In genomic region chr22:43996170-43996980, GRCh38 we compare ENCODE assay signal across 8 cellular contexts. TPM values are rescaled to one million over a fixed set of nuclear protein-coding genes. Genes with fewer than 3 reads are reported as not detected.
DNase-seq lines count a peak whose midpoint lies in the region; ATAC-seq and TF ChIP-seq lines count a peak whose summit lies in the region.

No MANE protein-coding gene starts in this region.

- no peak overlapping the region for H3K9ac ChIP-seq in endodermal cell (ENCODE audit: extremely low read depth, low read length, poor library complexity, severe bottlenecking)

- no peak overlapping the region for H3K27ac ChIP-seq in endodermal cell (ENCODE audit: low read depth, low read length)

- H3K36me3 Mint-ChIP-seq in endodermal cell (ENCODE audit: low read depth), result peaks cover 71% of the 10 kb centered on the region

- no peaks in the 10 kb centered on the region for H3K27me3 ChIP-seq in endodermal cell (ENCODE audit: control insufficient read depth, insufficient read depth, low read length, poor library complexity, severe bottlenecking)

- H3K4me1 ChIP-seq in endodermal cell (ENCODE audit: control insufficient read depth, insufficient read depth, low read length), result no peaks in the 10 kb centered on the region

- no peaks in the 10 kb centered on the region for H3K27me3 Mint-ChIP-seq in endodermal cell (ENCODE audit: insufficient read depth)

- H3K27ac Mint-ChIP-seq in endodermal cell, result peak overlapping the region; percentile 66

- H3K9me3 ChIP-seq in endodermal cell (ENCODE audit: control insufficient read depth, low read length), result no peaks in the 10 kb centered on the region

- H3K4me3 Mint-ChIP-seq in endodermal cell, result no peak overlapping the region

- 94 to 96% methylated on average over 32 to 45 of the region's 45 CpGs for WGBS in endodermal cell (ENCODE audit: insufficient coverage in 1 of 2, insufficient read length in 1 of 2), 2 experiments

- no peak overlapping the region for H3K4me3 ChIP-seq in endodermal cell (ENCODE audit: low read length)

- DNase-seq in activated CD4-positive, alpha-beta T cell treated with anti-CD3 and anti-CD28 coated beads, Interleukin-2, amount 50 U/mL, for 4 hours, result peak; percentile 54 to 65
- no peak for DNase-seq in endodermal cell
- peak; percentile 25 to 48 for DNase-seq in stimulated activated CD4-positive, alpha-beta T cell treated with anti-CD3 and anti-CD28 coated beads, Interleukin-1b, Interleukin-23, amount 100 ng/mL, for 1 hour (ENCODE audit: low read depth in 2 of 2)
- DNase-seq in NCI-H510A treated with DMSO at 0.1 percent for 48 hours (lab: John Stamatoyannopoulos, UW), result no peak
- no peak for DNase-seq in HT-29 (ENCODE audit: low spot score)
- DNase-seq in NCI-H226, result no peak
- DNase-seq in islet precursor cell, result no peak

- TF ChIP-seq CTCF in endodermal cell (conservative IDR thresholded peaks at IDR 0.05), result no peak

- no peaks in the 10 kb centered on the region for H3K4me1 Mint-ChIP-seq in endodermal cell

- ATAC-seq in GM21723 (IDR thresholded peaks at IDR 0.05; ENCODE audit: unreplicated experiment), result peak; percentile 76

- peaks cover 71% of the 10 kb centered on the region for H3K36me3 ChIP-seq in endodermal cell (ENCODE audit: control insufficient read depth, insufficient read depth, low read length)

- H3K9me3 Mint-ChIP-seq in endodermal cell, result no peaks in the 10 kb centered on the region

RNA-seq across cellular contexts. Expression of gene PARVB, which starts 27.7 kb away (rescaled TPM):
- 10 to 100 TPM; 29.6 to 32.3 TPM for total RNA-seq in endodermal cell
- polyA plus RNA-seq in endodermal cell (2013, experiment 1 of 2), result 12.6 TPM
- polyA plus RNA-seq in endodermal cell (2013, experiment 2 of 2), result 9.5 TPM
- not detected in 2 replicates for total RNA-seq in HT-29 (2014; rRNA removed; shearing (Covaris generic))

RNA-seq across cellular contexts. Expression of gene SAMM50, which starts 41.1 kb away (rescaled TPM):
- 10 to 100 TPM; 54.4 to 56.0 TPM for total RNA-seq in endodermal cell
- polyA plus RNA-seq in endodermal cell (2013, experiment 1 of 2), result 47.6 TPM
- polyA plus RNA-seq in endodermal cell (2013, experiment 2 of 2), result 43.9 TPM
- total RNA-seq in HT-29 (2014; rRNA removed; shearing (Covaris generic)), result 19.1 and 20.2 TPM in 2 replicates

Comparison
In these comparisons a context has a peak if more than half of its experiments do, and no peak if none do; other contexts are left out.
1. DNase-seq: peak in activated CD4-positive, alpha-beta T cell treated with anti-CD3 and anti-CD28 coated beads, Interleukin-2, amount 50 U/mL, for 4 hours (2 of 2) and stimulated activated CD4-positive, alpha-beta T cell treated with anti-CD3 and anti-CD28 coated beads, Interleukin-1b, Interleukin-23, amount 100 ng/mL, for 1 hour (2 of 2); none in endodermal cell (single experiment), NCI-H510A treated with DMSO at 0.1 percent for 48 hours (single experiment), HT-29 (single experiment), NCI-H226 (single experiment) and islet precursor cell (single experiment).
2. RNA of gene PARVB, which starts 27.7 kb away (total RNA-seq): 29.6 to 32.3 TPM in endodermal cell; not detected in HT-29; every median in the first group is over 10 times any median in the second.